In genomic region chr17:42562845-42563509, GRCh38 we compare ENCODE assay signal across 1 cellular context.
TF ChIP-seq lines count a peak whose summit lies in the region.

No MANE protein-coding gene starts in this region.

TF ChIP-seq in A549, 52 proteins besides CTCF, POLR2A, EP300 and RAD21 (continued from another document):
- TF ChIP-seq MAX (IDR thresholded peaks at IDR 0.05) (no peak), RARB (CRISPR knock-in tag; IDR thresholded peaks at IDR 0.05) (no peak), NFE2L2 (conservative IDR thresholded peaks at IDR 0.05; ENCODE audit: low read length) (no peak), HES2 (IDR thresholded peaks at IDR 0.05) (no peak), EHF (CRISPR knock-in tag; IDR thresholded peaks at IDR 0.05) (no peak), ZSCAN20 (CRISPR knock-in tag; IDR thresholded peaks at IDR 0.05) (no peak), ESRRA (IDR thresholded peaks at IDR 0.05; ENCODE audit: borderline replicate concordance, low read length) (no peak), USF2 (IDR thresholded peaks at IDR 0.05) (no peak), HOXB13 (CRISPR knock-in tag; IDR thresholded peaks at IDR 0.05; ENCODE audit: low read depth) (no peak), RCOR1 (IDR thresholded peaks at IDR 0.05; ENCODE audit: low read depth, low read length) (no peak), PHF8 (IDR thresholded peaks at IDR 0.05; ENCODE audit: borderline replicate concordance, low read depth) (no peak)
